In genomic region chr22:19222242-19223005, GRCh38 we compare ENCODE assay signal across 22 cellular contexts. TPM values are rescaled to one million over a fixed set of nuclear protein-coding genes. Genes with fewer than 3 reads are reported as not detected.
DNase-seq lines count a peak whose midpoint lies in the region; ATAC-seq, FAIRE-seq and TF ChIP-seq lines count a peak whose summit lies in the region.
"Had no signal": no experiment of that assay in that cellular context is flagged by ENCODE, and none has a peak within 500 bp of the region (broad histone marks: within the 10 kb centered on the region; RNA-seq: fewer than 3 reads in every experiment).

No MANE protein-coding gene starts in this region.

- H3K27ac Mint-ChIP-seq in neural crest cell (ENCODE audit: unreplicated experiment) = peak overlapping the region; percentile 80
- H3K27ac Mint-ChIP-seq: CD4-positive, CD25-positive, alpha-beta regulatory T cell; CD8-positive, alpha-beta T cell; GM23338 had no signal

- H3K9me3 Mint-ChIP-seq in neural crest cell = no peaks in the 10 kb centered on the region
- H3K9me3 Mint-ChIP-seq: CD4-positive, CD25-positive, alpha-beta regulatory T cell; CD8-positive, alpha-beta T cell; GM23338 had no signal

- no peak for DNase-seq in K562 (ENCODE audit: extremely low read depth in 1 of 4, low spot score in 3 of 4)
- DNase-seq in neural crest cell (ENCODE audit: low read depth, low spot score) = no peak
- DNase-seq in head of caudate nucleus = no peak
- no peak for DNase-seq in HTR-8/SVneo (ENCODE audit: insufficient read length, low spot score)
- DNase-seq: 8988T; ACHN; AML-193; BE2C; Caco-2; CD4-positive, CD25-positive, alpha-beta regulatory T cell; CD8-positive, alpha-beta T cell; DMS153; DND-41 had no signal

- H3K4me3 Mint-ChIP-seq in neural crest cell = no peak overlapping the region
- H3K4me3 Mint-ChIP-seq: CD4-positive, CD25-positive, alpha-beta regulatory T cell; CD8-positive, alpha-beta T cell; GM23338 had no signal

- H3K9me3 ChIP-seq in BLaER1 treated with 17β-estradiol and CSF1 and Interleukin-3, amounts not matched to agents 10 nM and 100 nM (replicated peaks in 1 of 11) = no peaks in the 10 kb centered on the region
- no peaks in the 10 kb centered on the region for H3K9me3 ChIP-seq in K562 (replicated peaks; ENCODE audit: control insufficient read depth, insufficient read depth, low read depth, low read length)
- H3K9me3 ChIP-seq: A549, BE2C, Caco-2, HAP-1 had no signal

- BruUV-seq in K562 (replicated peaks; lab: Mats Ljungman, UMichigan) = no TSS peak

- FAIRE-seq in K562 (lab: Jason Lieb, UNC) (no peak), HTR-8/SVneo (lab: Jason Lieb, UNC) (no peak)
- FAIRE-seq: A549, G401.6, GM19239 had no signal

- H3K36me3 ChIP-seq in BLaER1 treated with 17β-estradiol and CSF1 and Interleukin-3, amounts not matched to agents 10 nM and 100 nM = peaks cover 0 to 51% (median 38%) of the 10 kb centered on the region in 11 experiments; a peak in 17 of 22 replicates
- no peaks in the 10 kb centered on the region for H3K36me3 ChIP-seq in K562 (ENCODE audit: control insufficient read depth, insufficient read depth, low read length)
- H3K36me3 ChIP-seq: BE2C had no signal

- H3K9me1 ChIP-seq in K562 (ENCODE audit: control insufficient read depth, insufficient read depth, low read length) = peaks cover 5% of the 10 kb centered on the region

- no peaks in the 10 kb centered on the region for H4K20me1 ChIP-seq in BLaER1 treated with 17β-estradiol and CSF1 and Interleukin-3, amounts not matched to agents 10 nM and 100 nM
- H4K20me1 ChIP-seq in K562 (replicated peaks; ENCODE audit: control insufficient read depth, insufficient read depth, low read length) = no peaks in the 10 kb centered on the region

- TF ChIP-seq EP300 in K562 (IDR thresholded peaks at IDR 0.05; ENCODE audit: low read length) = no peak

- in situ Hi-C loops in K562 (cut with MboI) = no loop called here

- H3K27ac ChIP-seq in BLaER1 treated with 17β-estradiol and CSF1 and Interleukin-3, amounts not matched to agents 10 nM and 100 nM = no peak overlapping the region
- no peak overlapping the region for H3K27ac ChIP-seq in K562 (ENCODE audit: extremely low read depth, low read depth, low read length)
- H3K27ac ChIP-seq: A549, C4-2B had no signal

- TF ChIP-seq POLR2A in K562 (conservative IDR thresholded peaks at IDR 0.05) = no peak

- CTCF ChIA-PET in K562 (lab: Yijun Ruan, JAX; ENCODE audit: low intra/inter-chr PET ratio) = no interaction called here

- intact Hi-C loops in K562 (cut with micrococcal nuclease) (no loop called here), head of caudate nucleus (cut with DNase I) (no loop called here)

- peak overlapping the region in 10 of 11 experiments; percentile 7 to 48 (median 30); a peak in 16 of 22 replicates for H3K4me2 ChIP-seq in BLaER1 treated with 17β-estradiol and CSF1 and Interleukin-3, amounts not matched to agents 10 nM and 100 nM
- no peak overlapping the region for H3K4me2 ChIP-seq in K562 (ENCODE audit: insufficient read depth, low read length)
- H3K4me2 ChIP-seq: A549, GM23338 had no signal

- no peaks in the 10 kb centered on the region for H3K27me3 ChIP-seq in BLaER1 treated with 17β-estradiol and CSF1 and Interleukin-3, amounts not matched to agents 10 nM and 100 nM
- H3K27me3 ChIP-seq in K562 (ENCODE audit: control insufficient read depth in 2 of 2, insufficient read depth in 2 of 2, low read length in 2 of 2) = peaks cover 0 to 4% of the 10 kb centered on the region in 2 experiments; a peak in 2 of 5 replicates
- H3K27me3 ChIP-seq: BE2C had no signal

- no peak for TF ChIP-seq CTCF in K562 (IDR thresholded peaks at IDR 0.05 in 2 of 3, conservative IDR thresholded peaks at IDR 0.05 in 1 of 3; ENCODE audit: insufficient read depth in 2 of 3, low read depth in 1 of 3, low read length in 3 of 3)
- TF ChIP-seq CTCF in neural crest cell (conservative IDR thresholded peaks at IDR 0.05) = no peak

- no peaks in the 10 kb centered on the region for H3K27me3 Mint-ChIP-seq in neural crest cell (ENCODE audit: low read depth)
- H3K27me3 Mint-ChIP-seq: CD4-positive, CD25-positive, alpha-beta regulatory T cell had no signal

- peaks cover 5% of the 10 kb centered on the region for H3K4me1 Mint-ChIP-seq in neural crest cell

- POLR2A ChIA-PET in K562 (lab: Yijun Ruan, JAX) = interaction anchor here (0.7 to 8.7 kb wide), 7 partner anchors 8 to 43 kb away, joined by 3 to 123 read pairs (median 5); no protein-coding TSS in a partner anchor

- ATAC-seq in K562 (no peak), HG03097 (IDR thresholded peaks at IDR 0.05; ENCODE audit: low FRiP score, unreplicated experiment) (no peak), HG03432 (IDR thresholded peaks at IDR 0.05; ENCODE audit: unreplicated experiment) (no peak)
- ATAC-seq: A549; CD8-positive, alpha-beta T cell; GM23338 had no signal

- H3K4me1 ChIP-seq in BLaER1 treated with 17β-estradiol and CSF1 and Interleukin-3, amounts not matched to agents 10 nM and 100 nM = peaks cover 15 to 43% (median 29%) of the 10 kb centered on the region in 10 experiments
- H3K4me1 ChIP-seq in K562 (replicated peaks in 1 of 2; ENCODE audit: control insufficient read depth in 2 of 2, insufficient read depth in 2 of 2, low read length in 2 of 2) = peaks cover 6 to 13% of the 10 kb centered on the region in 2 experiments
- H3K4me1 ChIP-seq: A549, BE2C, Caco-2 had no signal

- no peak for TF ChIP-seq RAD21 in K562 (CRISPR knock-in tag; conservative IDR thresholded peaks at IDR 0.05 in 1 of 2, IDR thresholded peaks at IDR 0.05 in 1 of 2)

- WGBS in K562 (ENCODE audit: insufficient coverage, low coverage, missing lambda C conversion rate) = 12% methylated on average over 11 of the region's 11 CpGs

- H3K4me3 ChIP-seq in BLaER1 treated with 17β-estradiol and CSF1 and Interleukin-3, amounts not matched to agents 10 nM and 100 nM = no peak overlapping the region
- H3K4me3 ChIP-seq in K562 = no peak overlapping the region
- H3K4me3 ChIP-seq: A549, GM23338, HAP-1 had no signal

- no peak overlapping the region for H2AFZ ChIP-seq in K562 (ENCODE audit: low read depth, low read length)
- H2AFZ ChIP-seq: GM23338 had no signal

- H3K36me3 Mint-ChIP-seq in neural crest cell (ENCODE audit: low read depth) = peaks cover 10% of the 10 kb centered on the region
- H3K36me3 Mint-ChIP-seq: CD4-positive, CD25-positive, alpha-beta regulatory T cell; CD8-positive, alpha-beta T cell had no signal

- H3K79me2 ChIP-seq in K562 (ENCODE audit: control insufficient read depth, insufficient read depth, low read length) = no peaks in the 10 kb centered on the region

- H3K9ac ChIP-seq in BLaER1 treated with 17β-estradiol and CSF1 and Interleukin-3, amounts not matched to agents 10 nM and 100 nM = no peak overlapping the region
- H3K9ac ChIP-seq in K562 (ENCODE audit: insufficient read depth in 1 of 2, low read depth in 2 of 2, low read length in 2 of 2) = no peak overlapping the region

TF ChIP-seq in K562, 482 proteins besides CTCF, POLR2A, EP300 and RAD21 (continues in another document):
- TF ChIP-seq PCBP2 (IDR thresholded peaks at IDR 0.05; ENCODE audit: low read depth, low read length, poor library complexity, severe bottlenecking) (no peak), ZNF277 (CRISPR knock-in tag; IDR thresholded peaks at IDR 0.05; ENCODE audit: borderline replicate concordance) (no peak), THAP12 (CRISPR knock-in tag; IDR thresholded peaks at IDR 0.05) (0 out of 2 replicates have a peak, but pooled peaks have one; percentile 16), MAFF (IDR thresholded peaks at IDR 0.05; ENCODE audit: low read length) (no peak)

RNA-seq across cellular contexts. Expression of gene SLC25A1, which starts 43.9 kb away (rescaled TPM):
- total RNA-seq in K562 (2011; cell fraction: chromatin; rRNA removed; ENCODE audit: low replicate concordance) = 34.4 and 107 TPM in 2 replicates
- 114 and 122 TPM in 2 replicates for total RNA-seq in K562 (2011; cell fraction: nucleolus; rRNA removed)
- total RNA-seq in K562 (2011; cell fraction: nucleoplasm; rRNA removed) = 76.8 and 81.5 TPM in 2 replicates
- 329 and 469 TPM in 2 replicates for total RNA-seq in K562 (2014; rRNA removed)
- 54.3 and 89.6 TPM in 2 replicates for total RNA-seq in K562 (2014; rRNA removed; fragmentation: Illumina TruSeq; extraction: Trizol)
- total RNA-seq in K562 (2015; rRNA removed; fragmentation: Illumina TruSeq; extraction: Trizol) = 109 and 119 TPM in 2 replicates
- 399 and 408 TPM in 2 replicates for total RNA-seq in K562 (2021)
- polyA plus RNA-seq in K562 (2011; rRNA removed) = 110 and 216 TPM in 2 replicates
- 329 and 368 TPM in 2 replicates for polyA plus RNA-seq in K562 (2011; cell fraction: cytosol; rRNA removed)
- polyA plus RNA-seq in K562 (2011; cell fraction: nucleus; rRNA removed) = 294 and 343 TPM in 2 replicates
- 272 and 330 TPM in 2 replicates for polyA plus RNA-seq in K562 (2012)
- 183 and 239 TPM in 2 replicates for polyA plus RNA-seq in K562 (2014; fragmentation: Illumina TruSeq; extraction: Trizol)
- 10 to 100 TPM; 11.0 to 23.7 TPM for polyA plus RNA-seq in K562 (2014; fragmentation: Nextera tagmentation; extraction: Ambion mirVana)
- 248 and 262 TPM in 2 replicates for polyA plus RNA-seq in K562 (2014; rRNA removed)
- polyA minus RNA-seq in K562 (2011; rRNA and poly(A)+ RNA removed) = 64.7 and 77.1 TPM in 2 replicates
- polyA minus RNA-seq in K562 (2011; cell fraction: cytosol; rRNA and poly(A)+ RNA removed) = 103 and 287 TPM in 2 replicates
- 46.3 and 88.1 TPM in 2 replicates for polyA minus RNA-seq in K562 (2011; cell fraction: nucleus; rRNA and poly(A)+ RNA removed)
- total RNA-seq in neural crest cell = 172 and 173 TPM in 2 replicates
